Comparison of ENCODE assay signal across 1 cellular context in genomic region chr10:91690412-91690811, GRCh38.
TF ChIP-seq lines count a peak whose summit lies in the region.

No MANE protein-coding gene starts in this region.

TF ChIP-seq in HepG2, 621 proteins besides CTCF, POLR2A, EP300 and RAD21:
- no peak for TF ChIP-seq CHD4 (IDR thresholded peaks at IDR 0.05; ENCODE audit: borderline replicate concordance, low read length)
- no peak for TF ChIP-seq TFE3 (CRISPR knock-in tag; IDR thresholded peaks at IDR 0.05)
- no peak for TF ChIP-seq MAZ (IDR thresholded peaks at IDR 0.05; ENCODE audit: borderline replicate concordance, low read depth, low read length)
- TF ChIP-seq MAZ (CRISPR knock-in tag; IDR thresholded peaks at IDR 0.05; ENCODE audit: low read depth): no peak
- TF ChIP-seq ZBTB2 (CRISPR knock-in tag; IDR thresholded peaks at IDR 0.05; ENCODE audit: low read depth): no peak
- TF ChIP-seq ZNF251 (CRISPR knock-in tag; IDR thresholded peaks at IDR 0.05): no peak
- TF ChIP-seq ZNF7 (CRISPR knock-in tag; IDR thresholded peaks at IDR 0.05): no peak
- no peak for TF ChIP-seq ZSCAN12 (CRISPR knock-in tag; IDR thresholded peaks at IDR 0.05)
- TF ChIP-seq ZSCAN21 (CRISPR knock-in tag; IDR thresholded peaks at IDR 0.05; ENCODE audit: borderline replicate concordance): no peak
- no peak for TF ChIP-seq SKIL (CRISPR knock-in tag; IDR thresholded peaks at IDR 0.05; ENCODE audit: borderline replicate concordance)
- TF ChIP-seq TAF15 (IDR thresholded peaks at IDR 0.05; ENCODE audit: low read depth, low read length, poor library complexity, severe bottlenecking): no peak
- no peak for TF ChIP-seq PAXIP1 (CRISPR knock-in tag; conservative IDR thresholded peaks at IDR 0.05)
- TF ChIP-seq, protein P1, sequence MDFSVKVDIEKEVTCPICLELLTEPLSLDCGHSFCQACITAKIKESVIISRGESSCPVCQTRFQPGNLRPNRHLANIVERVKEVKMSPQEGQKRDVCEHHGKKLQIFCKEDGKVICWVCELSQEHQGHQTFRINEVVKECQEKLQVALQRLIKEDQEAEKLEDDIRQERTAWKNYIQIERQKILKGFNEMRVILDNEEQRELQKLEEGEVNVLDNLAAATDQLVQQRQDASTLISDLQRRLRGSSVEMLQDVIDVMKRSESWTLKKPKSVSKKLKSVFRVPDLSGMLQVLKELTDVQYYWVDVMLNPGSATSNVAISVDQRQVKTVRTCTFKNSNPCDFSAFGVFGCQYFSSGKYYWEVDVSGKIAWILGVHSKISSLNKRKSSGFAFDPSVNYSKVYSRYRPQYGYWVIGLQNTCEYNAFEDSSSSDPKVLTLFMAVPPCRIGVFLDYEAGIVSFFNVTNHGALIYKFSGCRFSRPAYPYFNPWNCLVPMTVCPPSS (IDR thresholded peaks at IDR 0.05): no peak
- no peak for TF ChIP-seq GABPA (IDR thresholded peaks at IDR 0.05; ENCODE audit: low read depth, low read length)
- TF ChIP-seq GABPA (CRISPR knock-in tag; IDR thresholded peaks at IDR 0.05; ENCODE audit: low read depth): no peak
- no peak for TF ChIP-seq TMF1 (CRISPR knock-in tag; IDR thresholded peaks at IDR 0.05; ENCODE audit: low read depth)
- TF ChIP-seq MLLT10 (CRISPR knock-in tag; IDR thresholded peaks at IDR 0.05): no peak
- no peak for TF ChIP-seq THAP7 (CRISPR knock-in tag; IDR thresholded peaks at IDR 0.05)
